2 cellular contexts compared by ENCODE assay signal in genomic region chr2:20049631-20050030, GRCh38.
TF ChIP-seq lines count a peak whose summit lies in the region.

No MANE protein-coding gene starts in this region.

TF ChIP-seq in A549, 52 proteins besides CTCF, POLR2A, EP300 and RAD21 (continued from another document):
- TF ChIP-seq HES2 (IDR thresholded peaks at IDR 0.05) (no peak), JUNB (IDR thresholded peaks at IDR 0.05) (no peak), KDM1A (IDR thresholded peaks at IDR 0.05; ENCODE audit: low read depth) (no peak), NPAS2 (CRISPR knock-in tag; IDR thresholded peaks at IDR 0.05; ENCODE audit: borderline replicate concordance) (no peak), RFX5 (IDR thresholded peaks at IDR 0.05) (no peak), BHLHE40 (IDR thresholded peaks at IDR 0.05; ENCODE audit: low read depth, low read length) (no peak), CBX8 (IDR thresholded peaks at IDR 0.05) (no peak), EHF (CRISPR knock-in tag; IDR thresholded peaks at IDR 0.05) (no peak), ZFP36 (IDR thresholded peaks at IDR 0.05; ENCODE audit: borderline replicate concordance, partially characterized antibody) (no peak), ZNF302 (CRISPR knock-in tag; IDR thresholded peaks at IDR 0.05) (no peak), HMGXB4 (CRISPR knock-in tag; IDR thresholded peaks at IDR 0.05; ENCODE audit: borderline replicate concordance) (no peak), CBX2 (IDR thresholded peaks at IDR 0.05; ENCODE audit: borderline replicate concordance, low read depth) (no peak), NFE2L2 (conservative IDR thresholded peaks at IDR 0.05; ENCODE audit: low read length) (no peak), HDAC2 (IDR thresholded peaks at IDR 0.05) (no peak), MAZ (IDR thresholded peaks at IDR 0.05; ENCODE audit: borderline replicate concordance, low read depth, low read length) (no peak), EHMT2 (IDR thresholded peaks at IDR 0.05; ENCODE audit: low read depth) (no peak)

TF ChIP-seq in WTC11, 78 proteins besides CTCF, POLR2A, EP300 and RAD21 (continued from another document):
- TF ChIP-seq STAT6 (CRISPR knock-in tag; conservative IDR thresholded peaks at IDR 0.05; ENCODE audit: low read depth) (no peak), CBFB (CRISPR knock-in tag; IDR thresholded peaks at IDR 0.05; ENCODE audit: low read depth) (no peak), OVOL2 (CRISPR knock-in tag; IDR thresholded peaks at IDR 0.05; ENCODE audit: borderline replicate concordance) (no peak), HMGXB4 (CRISPR knock-in tag; IDR thresholded peaks at IDR 0.05) (no peak), ETV6 (CRISPR knock-in tag; IDR thresholded peaks at IDR 0.05) (no peak), NR3C1 (CRISPR knock-in tag; conservative IDR thresholded peaks at IDR 0.05; ENCODE audit: low read depth) (no peak), ZNF317 (CRISPR knock-in tag; IDR thresholded peaks at IDR 0.05; ENCODE audit: borderline replicate concordance, low read depth) (no peak), HMGA2 (CRISPR knock-in tag; IDR thresholded peaks at IDR 0.05) (no peak), E2F4 (CRISPR knock-in tag; IDR thresholded peaks at IDR 0.05; ENCODE audit: borderline replicate concordance, low read depth) (no peak)
